ENCODE assay signal across 1 cellular context in genomic region chr5:14593326-14594036, GRCh38.
TF ChIP-seq lines count a peak whose summit lies in the region.

No MANE protein-coding gene starts in this region.

TF ChIP-seq in GM12878, 131 proteins besides CTCF, POLR2A, EP300 and RAD21 (continued from another document):
- TF ChIP-seq, protein P1, sequence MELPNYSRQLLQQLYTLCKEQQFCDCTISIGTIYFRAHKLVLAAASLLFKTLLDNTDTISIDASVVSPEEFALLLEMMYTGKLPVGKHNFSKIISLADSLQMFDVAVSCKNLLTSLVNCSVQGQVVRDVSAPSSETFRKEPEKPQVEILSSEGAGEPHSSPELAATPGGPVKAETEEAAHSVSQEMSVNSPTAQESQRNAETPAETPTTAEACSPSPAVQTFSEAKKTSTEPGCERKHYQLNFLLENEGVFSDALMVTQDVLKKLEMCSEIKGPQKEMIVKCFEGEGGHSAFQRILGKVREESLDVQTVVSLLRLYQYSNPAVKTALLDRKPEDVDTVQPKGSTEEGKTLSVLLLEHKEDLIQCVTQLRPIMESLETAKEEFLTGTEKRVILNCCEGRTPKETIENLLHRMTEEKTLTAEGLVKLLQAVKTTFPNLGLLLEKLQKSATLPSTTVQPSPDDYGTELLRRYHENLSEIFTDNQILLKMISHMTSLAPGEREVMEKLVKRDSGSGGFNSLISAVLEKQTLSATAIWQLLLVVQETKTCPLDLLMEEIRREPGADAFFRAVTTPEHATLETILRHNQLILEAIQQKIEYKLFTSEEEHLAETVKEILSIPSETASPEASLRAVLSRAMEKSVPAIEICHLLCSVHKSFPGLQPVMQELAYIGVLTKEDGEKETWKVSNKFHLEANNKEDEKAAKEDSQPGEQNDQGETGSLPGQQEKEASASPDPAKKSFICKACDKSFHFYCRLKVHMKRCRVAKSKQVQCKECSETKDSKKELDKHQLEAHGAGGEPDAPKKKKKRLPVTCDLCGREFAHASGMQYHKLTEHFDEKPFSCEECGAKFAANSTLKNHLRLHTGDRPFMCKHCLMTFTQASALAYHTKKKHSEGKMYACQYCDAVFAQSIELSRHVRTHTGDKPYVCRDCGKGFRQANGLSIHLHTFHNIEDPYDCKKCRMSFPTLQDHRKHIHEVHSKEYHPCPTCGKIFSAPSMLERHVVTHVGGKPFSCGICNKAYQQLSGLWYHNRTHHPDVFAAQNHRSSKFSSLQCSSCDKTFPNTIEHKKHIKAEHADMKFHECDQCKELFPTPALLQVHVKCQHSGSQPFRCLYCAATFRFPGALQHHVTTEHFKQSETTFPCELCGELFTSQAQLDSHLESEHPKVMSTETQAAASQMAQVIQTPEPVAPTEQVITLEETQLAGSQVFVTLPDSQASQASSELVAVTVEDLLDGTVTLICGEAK (IDR thresholded peaks at IDR 0.05; ENCODE audit: borderline replicate concordance): no peak
- no peak for TF ChIP-seq RCOR1 (conservative IDR thresholded peaks at IDR 0.05; ENCODE audit: low read depth, low read length)
- no peak for TF ChIP-seq ATF2 (IDR thresholded peaks at IDR 0.05; ENCODE audit: low read length)
- no peak for TF ChIP-seq NR2C1 (IDR thresholded peaks at IDR 0.05)
- no peak for TF ChIP-seq GABPA (IDR thresholded peaks at IDR 0.05; ENCODE audit: low read depth)
- TF ChIP-seq STAT3 (IDR thresholded peaks at IDR 0.05; ENCODE audit: low read depth, low read length): no peak
- TF ChIP-seq, protein P2, sequence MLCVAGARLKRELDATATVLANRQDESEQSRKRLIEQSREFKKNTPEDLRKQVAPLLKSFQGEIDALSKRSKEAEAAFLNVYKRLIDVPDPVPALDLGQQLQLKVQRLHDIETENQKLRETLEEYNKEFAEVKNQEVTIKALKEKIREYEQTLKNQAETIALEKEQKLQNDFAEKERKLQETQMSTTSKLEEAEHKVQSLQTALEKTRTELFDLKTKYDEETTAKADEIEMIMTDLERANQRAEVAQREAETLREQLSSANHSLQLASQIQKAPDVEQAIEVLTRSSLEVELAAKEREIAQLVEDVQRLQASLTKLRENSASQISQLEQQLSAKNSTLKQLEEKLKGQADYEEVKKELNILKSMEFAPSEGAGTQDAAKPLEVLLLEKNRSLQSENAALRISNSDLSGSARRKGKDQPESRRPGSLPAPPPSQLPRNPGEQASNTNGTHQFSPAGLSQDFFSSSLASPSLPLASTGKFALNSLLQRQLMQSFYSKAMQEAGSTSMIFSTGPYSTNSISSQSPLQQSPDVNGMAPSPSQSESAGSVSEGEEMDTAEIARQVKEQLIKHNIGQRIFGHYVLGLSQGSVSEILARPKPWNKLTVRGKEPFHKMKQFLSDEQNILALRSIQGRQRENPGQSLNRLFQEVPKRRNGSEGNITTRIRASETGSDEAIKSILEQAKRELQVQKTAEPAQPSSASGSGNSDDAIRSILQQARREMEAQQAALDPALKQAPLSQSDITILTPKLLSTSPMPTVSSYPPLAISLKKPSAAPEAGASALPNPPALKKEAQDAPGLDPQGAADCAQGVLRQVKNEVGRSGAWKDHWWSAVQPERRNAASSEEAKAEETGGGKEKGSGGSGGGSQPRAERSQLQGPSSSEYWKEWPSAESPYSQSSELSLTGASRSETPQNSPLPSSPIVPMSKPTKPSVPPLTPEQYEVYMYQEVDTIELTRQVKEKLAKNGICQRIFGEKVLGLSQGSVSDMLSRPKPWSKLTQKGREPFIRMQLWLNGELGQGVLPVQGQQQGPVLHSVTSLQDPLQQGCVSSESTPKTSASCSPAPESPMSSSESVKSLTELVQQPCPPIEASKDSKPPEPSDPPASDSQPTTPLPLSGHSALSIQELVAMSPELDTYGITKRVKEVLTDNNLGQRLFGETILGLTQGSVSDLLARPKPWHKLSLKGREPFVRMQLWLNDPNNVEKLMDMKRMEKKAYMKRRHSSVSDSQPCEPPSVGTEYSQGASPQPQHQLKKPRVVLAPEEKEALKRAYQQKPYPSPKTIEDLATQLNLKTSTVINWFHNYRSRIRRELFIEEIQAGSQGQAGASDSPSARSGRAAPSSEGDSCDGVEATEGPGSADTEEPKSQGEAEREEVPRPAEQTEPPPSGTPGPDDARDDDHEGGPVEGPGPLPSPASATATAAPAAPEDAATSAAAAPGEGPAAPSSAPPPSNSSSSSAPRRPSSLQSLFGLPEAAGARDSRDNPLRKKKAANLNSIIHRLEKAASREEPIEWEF (IDR thresholded peaks at IDR 0.05; ENCODE audit: insufficient replicate concordance, low read depth, low read length): peak; percentile 17
- no peak for TF ChIP-seq ZZZ3 (IDR thresholded peaks at IDR 0.05; ENCODE audit: control insufficient read depth, insufficient read length, low read depth)
- no peak for TF ChIP-seq SMC3 (IDR thresholded peaks at IDR 0.05; ENCODE audit: borderline replicate concordance, low read length)
- no peak for TF ChIP-seq YBX1 (IDR thresholded peaks at IDR 0.05)
- TF ChIP-seq HDAC2 (IDR thresholded peaks at IDR 0.05): no peak
- TF ChIP-seq FOXM1 (IDR thresholded peaks at IDR 0.05; ENCODE audit: low read depth, low read length): no peak
- TF ChIP-seq POLR2AphosphoS5 (IDR thresholded peaks at IDR 0.05; ENCODE audit: low read length): no peak
- TF ChIP-seq CBFB (IDR thresholded peaks at IDR 0.05; ENCODE audit: low read depth): 0 out of 2 replicates have a peak, but pooled peaks have one; percentile 13
- no peak for TF ChIP-seq PBX3 (IDR thresholded peaks at IDR 0.05; ENCODE audit: insufficient replicate concordance, low read depth, low read length)
- no peak for TF ChIP-seq PAX8 (IDR thresholded peaks at IDR 0.05)
- no peak for TF ChIP-seq BMI1 (IDR thresholded peaks at IDR 0.05; ENCODE audit: borderline replicate concordance)
- TF ChIP-seq, protein P3, sequence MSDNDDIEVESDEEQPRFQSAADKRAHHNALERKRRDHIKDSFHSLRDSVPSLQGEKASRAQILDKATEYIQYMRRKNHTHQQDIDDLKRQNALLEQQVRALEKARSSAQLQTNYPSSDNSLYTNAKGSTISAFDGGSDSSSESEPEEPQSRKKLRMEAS (IDR thresholded peaks at IDR 0.05; ENCODE audit: low read depth, low read length): no peak
- TF ChIP-seq RUNX3 (IDR thresholded peaks at IDR 0.05; ENCODE audit: low read length): peak; percentile 38; the same call in 1 of the 2 replicates
- TF ChIP-seq SUPT20H (IDR thresholded peaks at IDR 0.05; ENCODE audit: borderline replicate concordance, control insufficient read depth, low read depth, low read length): no peak
- TF ChIP-seq SIX5 (IDR thresholded peaks at IDR 0.05; ENCODE audit: low read depth, low read length, severe bottlenecking): no peak
- no peak for TF ChIP-seq SP1 (IDR thresholded peaks at IDR 0.05; ENCODE audit: low read depth, low read length)
- TF ChIP-seq, protein P4, sequence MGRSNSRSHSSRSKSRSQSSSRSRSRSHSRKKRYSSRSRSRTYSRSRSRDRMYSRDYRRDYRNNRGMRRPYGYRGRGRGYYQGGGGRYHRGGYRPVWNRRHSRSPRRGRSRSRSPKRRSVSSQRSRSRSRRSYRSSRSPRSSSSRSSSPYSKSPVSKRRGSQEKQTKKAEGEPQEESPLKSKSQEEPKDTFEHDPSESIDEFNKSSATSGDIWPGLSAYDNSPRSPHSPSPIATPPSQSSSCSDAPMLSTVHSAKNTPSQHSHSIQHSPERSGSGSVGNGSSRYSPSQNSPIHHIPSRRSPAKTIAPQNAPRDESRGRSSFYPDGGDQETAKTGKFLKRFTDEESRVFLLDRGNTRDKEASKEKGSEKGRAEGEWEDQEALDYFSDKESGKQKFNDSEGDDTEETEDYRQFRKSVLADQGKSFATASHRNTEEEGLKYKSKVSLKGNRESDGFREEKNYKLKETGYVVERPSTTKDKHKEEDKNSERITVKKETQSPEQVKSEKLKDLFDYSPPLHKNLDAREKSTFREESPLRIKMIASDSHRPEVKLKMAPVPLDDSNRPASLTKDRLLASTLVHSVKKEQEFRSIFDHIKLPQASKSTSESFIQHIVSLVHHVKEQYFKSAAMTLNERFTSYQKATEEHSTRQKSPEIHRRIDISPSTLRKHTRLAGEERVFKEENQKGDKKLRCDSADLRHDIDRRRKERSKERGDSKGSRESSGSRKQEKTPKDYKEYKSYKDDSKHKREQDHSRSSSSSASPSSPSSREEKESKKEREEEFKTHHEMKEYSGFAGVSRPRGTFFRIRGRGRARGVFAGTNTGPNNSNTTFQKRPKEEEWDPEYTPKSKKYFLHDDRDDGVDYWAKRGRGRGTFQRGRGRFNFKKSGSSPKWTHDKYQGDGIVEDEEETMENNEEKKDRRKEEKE (IDR thresholded peaks at IDR 0.05): no peak
- TF ChIP-seq NFIC (IDR thresholded peaks at IDR 0.05; ENCODE audit: low read depth, low read length): 0 out of 2 replicates have a peak, but pooled peaks have one; percentile 26
TF ChIP-seq in GM12878: peak in this region for 4.
